ENCODE assay signal across 1 cellular context in the genomic region with DNA sequence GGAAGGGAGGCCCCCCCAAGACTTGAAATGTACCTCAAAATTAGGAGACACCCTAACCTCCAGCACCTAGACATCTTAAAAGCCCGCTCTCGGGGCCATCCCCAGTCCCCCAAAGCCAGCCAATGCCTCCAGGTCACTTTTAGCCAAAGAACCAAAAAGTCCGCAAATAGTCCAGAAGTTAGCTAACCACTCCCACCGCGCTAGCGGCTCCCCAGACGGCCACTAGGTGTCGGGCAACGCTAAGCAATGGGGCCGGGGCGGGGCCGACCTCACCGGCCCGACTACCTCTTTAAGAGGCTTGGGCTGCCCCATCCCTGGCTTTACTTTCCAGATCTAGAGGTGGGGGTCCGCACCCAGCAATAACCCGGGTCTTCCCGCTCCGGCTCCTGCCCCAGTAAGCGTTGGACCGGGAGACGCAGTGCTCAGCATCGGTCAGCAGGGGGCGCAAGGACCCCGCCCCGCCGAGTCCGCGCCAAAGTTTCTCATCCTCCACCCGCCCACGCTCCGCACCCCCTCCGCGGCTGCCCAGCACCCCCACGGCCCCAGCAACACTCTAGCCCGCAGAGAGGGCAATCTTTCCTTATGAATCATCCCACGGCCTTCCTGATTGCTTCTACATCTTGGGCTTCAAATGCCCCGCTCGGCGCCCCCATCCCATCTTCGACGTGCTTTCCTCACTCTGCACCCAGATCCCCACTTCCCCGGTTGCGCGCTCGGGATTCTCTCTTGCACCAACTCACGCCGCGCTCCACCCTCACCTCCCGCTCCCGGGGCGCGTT.
TF ChIP-seq lines count a peak whose summit lies in the region.

No MANE protein-coding gene starts in this region.

TF ChIP-seq in SK-N-SH, 30 proteins besides CTCF, POLR2A, EP300 and RAD21:
- TF ChIP-seq, protein P1, sequence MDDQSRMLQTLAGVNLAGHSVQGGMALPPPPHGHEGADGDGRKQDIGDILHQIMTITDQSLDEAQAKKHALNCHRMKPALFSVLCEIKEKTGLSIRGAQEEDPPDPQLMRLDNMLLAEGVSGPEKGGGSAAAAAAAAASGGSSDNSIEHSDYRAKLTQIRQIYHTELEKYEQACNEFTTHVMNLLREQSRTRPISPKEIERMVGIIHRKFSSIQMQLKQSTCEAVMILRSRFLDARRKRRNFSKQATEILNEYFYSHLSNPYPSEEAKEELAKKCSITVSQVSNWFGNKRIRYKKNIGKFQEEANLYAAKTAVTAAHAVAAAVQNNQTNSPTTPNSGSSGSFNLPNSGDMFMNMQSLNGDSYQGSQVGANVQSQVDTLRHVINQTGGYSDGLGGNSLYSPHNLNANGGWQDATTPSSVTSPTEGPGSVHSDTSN (IDR thresholded peaks at IDR 0.05) = no peak; the same call in 1 of the 2 replicates
- TF ChIP-seq RFX5 (IDR thresholded peaks at IDR 0.05; ENCODE audit: low read length) (no peak; the same call in 1 of the 2 replicates), GABPA (IDR thresholded peaks at IDR 0.05; ENCODE audit: low read depth) (no peak), RXRA (IDR thresholded peaks at IDR 0.05; ENCODE audit: borderline replicate concordance, low read depth) (no peak), JUND (IDR thresholded peaks at IDR 0.05) (peak; percentile 35), TCF12 (IDR thresholded peaks at IDR 0.05) (peak; percentile 69), GATA2 (CRISPR knock-in tag; IDR thresholded peaks at IDR 0.05) (no peak), MEF2A (IDR thresholded peaks at IDR 0.05; ENCODE audit: borderline replicate concordance, low read depth) (0 out of 2 replicates have a peak, but pooled peaks have one; percentile 46), NFIC (IDR thresholded peaks at IDR 0.05; ENCODE audit: borderline replicate concordance) (peak; percentile 36; the same call in 1 of the 2 replicates), SIN3A (IDR thresholded peaks at IDR 0.05; ENCODE audit: borderline replicate concordance, low read depth, low read length) (no peak; the same call in none of the 2 replicates), EZH2phosphoT487 (IDR thresholded peaks at IDR 0.05; ENCODE audit: borderline replicate concordance, low read depth) (no peak), FOXM1 (IDR thresholded peaks at IDR 0.05; ENCODE audit: low read depth) (peak; percentile 73; the same call in 1 of the 2 replicates), CHD2 (IDR thresholded peaks at IDR 0.05; ENCODE audit: low read length, partially characterized antibody) (no peak), POLR2AphosphoS5 (IDR thresholded peaks at IDR 0.05; ENCODE audit: low read depth, low read length) (peak; percentile 72), TAF1 (IDR thresholded peaks at IDR 0.05; ENCODE audit: borderline replicate concordance, low read depth, low read length) (peak; percentile 4; the same call in 1 of the 2 replicates), FOSL2 (IDR thresholded peaks at IDR 0.05; ENCODE audit: borderline replicate concordance, low read depth) (peak; percentile 63; the same call in 1 of the 2 replicates), TEAD4 (IDR thresholded peaks at IDR 0.05; ENCODE audit: borderline replicate concordance, insufficient read depth) (no peak; the same call in 1 of the 2 replicates), RCOR1 (IDR thresholded peaks at IDR 0.05; ENCODE audit: low read length) (peak; percentile 74; the same call in 1 of the 2 replicates), YY1 (IDR thresholded peaks at IDR 0.05; ENCODE audit: low read depth) (0 out of 2 replicates have a peak, but pooled peaks have one; percentile 18), ELF1 (IDR thresholded peaks at IDR 0.05) (no peak), SMC3 (IDR thresholded peaks at IDR 0.05; ENCODE audit: low read depth, low read length) (peak; percentile 88), FOXJ3 (CRISPR knock-in tag; IDR thresholded peaks at IDR 0.05) (no peak), MXI1 (IDR thresholded peaks at IDR 0.05; ENCODE audit: low read depth, low read length) (peak; percentile 36; the same call in 1 of the 2 replicates), NRF1 (IDR thresholded peaks at IDR 0.05; ENCODE audit: low read depth, low read length) (0 out of 2 replicates have a peak, but pooled peaks have one; percentile 3)
- TF ChIP-seq, protein P2, sequence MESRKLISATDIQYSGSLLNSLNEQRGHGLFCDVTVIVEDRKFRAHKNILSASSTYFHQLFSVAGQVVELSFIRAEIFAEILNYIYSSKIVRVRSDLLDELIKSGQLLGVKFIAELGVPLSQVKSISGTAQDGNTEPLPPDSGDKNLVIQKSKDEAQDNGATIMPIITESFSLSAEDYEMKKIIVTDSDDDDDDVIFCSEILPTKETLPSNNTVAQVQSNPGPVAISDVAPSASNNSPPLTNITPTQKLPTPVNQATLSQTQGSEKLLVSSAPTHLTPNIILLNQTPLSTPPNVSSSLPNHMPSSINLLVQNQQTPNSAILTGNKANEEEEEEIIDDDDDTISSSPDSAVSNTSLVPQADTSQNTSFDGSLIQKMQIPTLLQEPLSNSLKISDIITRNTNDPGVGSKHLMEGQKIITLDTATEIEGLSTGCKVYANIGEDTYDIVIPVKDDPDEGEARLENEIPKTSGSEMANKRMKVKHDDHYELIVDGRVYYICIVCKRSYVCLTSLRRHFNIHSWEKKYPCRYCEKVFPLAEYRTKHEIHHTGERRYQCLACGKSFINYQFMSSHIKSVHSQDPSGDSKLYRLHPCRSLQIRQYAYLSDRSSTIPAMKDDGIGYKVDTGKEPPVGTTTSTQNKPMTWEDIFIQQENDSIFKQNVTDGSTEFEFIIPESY (IDR thresholded peaks at IDR 0.05; ENCODE audit: borderline replicate concordance, low read depth) = no peak
- TF ChIP-seq, protein P3, sequence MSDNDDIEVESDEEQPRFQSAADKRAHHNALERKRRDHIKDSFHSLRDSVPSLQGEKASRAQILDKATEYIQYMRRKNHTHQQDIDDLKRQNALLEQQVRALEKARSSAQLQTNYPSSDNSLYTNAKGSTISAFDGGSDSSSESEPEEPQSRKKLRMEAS (IDR thresholded peaks at IDR 0.05; ENCODE audit: low read depth) = peak; percentile 66
- TF ChIP-seq, protein P4, sequence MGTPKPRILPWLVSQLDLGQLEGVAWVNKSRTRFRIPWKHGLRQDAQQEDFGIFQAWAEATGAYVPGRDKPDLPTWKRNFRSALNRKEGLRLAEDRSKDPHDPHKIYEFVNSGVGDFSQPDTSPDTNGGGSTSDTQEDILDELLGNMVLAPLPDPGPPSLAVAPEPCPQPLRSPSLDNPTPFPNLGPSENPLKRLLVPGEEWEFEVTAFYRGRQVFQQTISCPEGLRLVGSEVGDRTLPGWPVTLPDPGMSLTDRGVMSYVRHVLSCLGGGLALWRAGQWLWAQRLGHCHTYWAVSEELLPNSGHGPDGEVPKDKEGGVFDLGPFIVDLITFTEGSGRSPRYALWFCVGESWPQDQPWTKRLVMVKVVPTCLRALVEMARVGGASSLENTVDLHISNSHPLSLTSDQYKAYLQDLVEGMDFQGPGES (IDR thresholded peaks at IDR 0.05; ENCODE audit: low read depth, low read length) = 0 out of 2 replicates have a peak, but pooled peaks have one; percentile 4
- TF ChIP-seq, protein P5, sequence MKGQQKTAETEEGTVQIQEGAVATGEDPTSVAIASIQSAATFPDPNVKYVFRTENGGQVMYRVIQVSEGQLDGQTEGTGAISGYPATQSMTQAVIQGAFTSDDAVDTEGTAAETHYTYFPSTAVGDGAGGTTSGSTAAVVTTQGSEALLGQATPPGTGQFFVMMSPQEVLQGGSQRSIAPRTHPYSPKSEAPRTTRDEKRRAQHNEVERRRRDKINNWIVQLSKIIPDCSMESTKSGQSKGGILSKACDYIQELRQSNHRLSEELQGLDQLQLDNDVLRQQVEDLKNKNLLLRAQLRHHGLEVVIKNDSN (IDR thresholded peaks at IDR 0.05; ENCODE audit: borderline replicate concordance, low read depth) = no peak
- TF ChIP-seq, protein P6, sequence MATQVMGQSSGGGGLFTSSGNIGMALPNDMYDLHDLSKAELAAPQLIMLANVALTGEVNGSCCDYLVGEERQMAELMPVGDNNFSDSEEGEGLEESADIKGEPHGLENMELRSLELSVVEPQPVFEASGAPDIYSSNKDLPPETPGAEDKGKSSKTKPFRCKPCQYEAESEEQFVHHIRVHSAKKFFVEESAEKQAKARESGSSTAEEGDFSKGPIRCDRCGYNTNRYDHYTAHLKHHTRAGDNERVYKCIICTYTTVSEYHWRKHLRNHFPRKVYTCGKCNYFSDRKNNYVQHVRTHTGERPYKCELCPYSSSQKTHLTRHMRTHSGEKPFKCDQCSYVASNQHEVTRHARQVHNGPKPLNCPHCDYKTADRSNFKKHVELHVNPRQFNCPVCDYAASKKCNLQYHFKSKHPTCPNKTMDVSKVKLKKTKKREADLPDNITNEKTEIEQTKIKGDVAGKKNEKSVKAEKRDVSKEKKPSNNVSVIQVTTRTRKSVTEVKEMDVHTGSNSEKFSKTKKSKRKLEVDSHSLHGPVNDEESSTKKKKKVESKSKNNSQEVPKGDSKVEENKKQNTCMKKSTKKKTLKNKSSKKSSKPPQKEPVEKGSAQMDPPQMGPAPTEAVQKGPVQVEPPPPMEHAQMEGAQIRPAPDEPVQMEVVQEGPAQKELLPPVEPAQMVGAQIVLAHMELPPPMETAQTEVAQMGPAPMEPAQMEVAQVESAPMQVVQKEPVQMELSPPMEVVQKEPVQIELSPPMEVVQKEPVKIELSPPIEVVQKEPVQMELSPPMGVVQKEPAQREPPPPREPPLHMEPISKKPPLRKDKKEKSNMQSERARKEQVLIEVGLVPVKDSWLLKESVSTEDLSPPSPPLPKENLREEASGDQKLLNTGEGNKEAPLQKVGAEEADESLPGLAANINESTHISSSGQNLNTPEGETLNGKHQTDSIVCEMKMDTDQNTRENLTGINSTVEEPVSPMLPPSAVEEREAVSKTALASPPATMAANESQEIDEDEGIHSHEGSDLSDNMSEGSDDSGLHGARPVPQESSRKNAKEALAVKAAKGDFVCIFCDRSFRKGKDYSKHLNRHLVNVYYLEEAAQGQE (IDR thresholded peaks at IDR 0.05; ENCODE audit: low read depth, low read length) = peak; percentile 60; the same call in 1 of the 2 replicates
- TF ChIP-seq, protein P7, sequence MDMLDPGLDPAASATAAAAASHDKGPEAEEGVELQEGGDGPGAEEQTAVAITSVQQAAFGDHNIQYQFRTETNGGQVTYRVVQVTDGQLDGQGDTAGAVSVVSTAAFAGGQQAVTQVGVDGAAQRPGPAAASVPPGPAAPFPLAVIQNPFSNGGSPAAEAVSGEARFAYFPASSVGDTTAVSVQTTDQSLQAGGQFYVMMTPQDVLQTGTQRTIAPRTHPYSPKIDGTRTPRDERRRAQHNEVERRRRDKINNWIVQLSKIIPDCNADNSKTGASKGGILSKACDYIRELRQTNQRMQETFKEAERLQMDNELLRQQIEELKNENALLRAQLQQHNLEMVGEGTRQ (IDR thresholded peaks at IDR 0.05; ENCODE audit: borderline replicate concordance, low read depth, low read length) = no peak
